Comparison of ENCODE assay signal across 15 cellular contexts in the genomic region with DNA sequence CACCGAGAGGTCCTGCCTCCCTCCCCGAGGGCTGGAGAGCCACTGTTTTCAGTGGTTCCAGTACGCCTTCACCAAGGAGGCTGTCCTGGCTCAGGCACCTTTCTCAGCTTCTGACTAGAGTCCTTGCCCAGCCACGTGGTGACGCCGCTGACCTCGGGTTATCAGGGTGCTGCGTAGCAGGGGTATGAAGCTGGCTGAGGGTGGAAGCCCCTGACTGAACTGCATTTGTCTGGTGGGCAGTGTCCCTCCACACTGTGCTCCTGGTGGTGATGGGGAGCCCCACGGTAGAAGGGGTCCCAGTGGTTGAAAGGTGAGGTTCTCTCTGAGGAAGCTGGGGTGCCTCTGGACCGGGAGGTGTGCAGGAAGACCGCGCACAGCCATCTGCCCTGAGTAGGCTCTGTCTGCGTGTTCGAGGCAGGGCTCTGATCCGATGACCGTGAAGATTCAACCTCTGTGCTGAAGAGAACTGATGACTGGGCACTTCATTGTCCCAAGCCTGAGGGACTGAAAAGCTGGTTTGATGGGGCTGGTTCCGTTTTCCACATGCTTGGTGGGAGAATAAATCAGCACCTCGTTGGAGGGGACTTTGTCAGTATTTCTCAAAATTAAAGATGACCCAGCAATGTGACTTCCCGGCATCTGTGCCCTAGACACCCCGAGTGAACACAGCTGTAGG. TPM values are rescaled to one million over a fixed set of nuclear protein-coding genes. Genes with fewer than 3 reads are reported as not detected.
A peak's percentile ranks its signal among the peaks of the same experiment; 100 is the strongest.
DNase-seq lines count a peak whose midpoint lies in the region; ATAC-seq and TF ChIP-seq lines count a peak whose summit lies in the region.
"Had no signal": no experiment of that assay in that cellular context is flagged by ENCODE, and none has a peak within 500 bp of the region (broad histone marks: within the 10 kb centered on the region; RNA-seq: fewer than 3 reads in every experiment).

No MANE protein-coding gene starts in this region.

- no peaks in the 10 kb centered on the region for H3K27me3 ChIP-seq in CD4-positive, alpha-beta memory T cell (ENCODE audit: insufficient read depth, low read length)
- H3K27me3 ChIP-seq in HL-60 (ENCODE audit: insufficient read depth, poor library complexity, severe bottlenecking) = no peaks in the 10 kb centered on the region

- H3K9me3 Mint-ChIP-seq in CD4-positive, alpha-beta memory T cell = no peaks in the 10 kb centered on the region
- no peaks in the 10 kb centered on the region for H3K9me3 Mint-ChIP-seq in activated T-helper 2 cell treated with anti-CD3 and anti-CD28 coated beads, Interferon-gamma antibody, Interleukin-2, Interleukin-4, amounts not matched to agents 10 μg/mL and 5 μg/mL and 100 μg/mL, durations not matched to agents 14 hours and 24 hours and 36 hours
- no peaks in the 10 kb centered on the region for H3K9me3 Mint-ChIP-seq in natural killer cell

- peak overlapping the region; percentile 71 to 98 (median 97) for H3K4me3 Mint-ChIP-seq in CD4-positive, alpha-beta memory T cell
- peak overlapping the region; percentile 76 for H3K4me3 Mint-ChIP-seq in activated T-helper 2 cell treated with anti-CD3 and anti-CD28 coated beads, Interferon-gamma antibody, Interleukin-2, Interleukin-4, amounts not matched to agents 10 μg/mL and 5 μg/mL and 100 μg/mL, durations not matched to agents 14 hours and 24 hours and 36 hours (ENCODE audit: low read depth)
- H3K4me3 Mint-ChIP-seq in natural killer cell = peak overlapping the region; percentile 47

- peak overlapping the region; percentile 90 to 99 (median 98) for H3K27ac Mint-ChIP-seq in CD4-positive, alpha-beta memory T cell
- peak overlapping the region; percentile 94 for H3K27ac Mint-ChIP-seq in activated T-helper 2 cell treated with anti-CD3 and anti-CD28 coated beads, Interferon-gamma antibody, Interleukin-2, Interleukin-4, amounts not matched to agents 10 μg/mL and 5 μg/mL and 100 μg/mL, durations not matched to agents 14 hours and 24 hours and 36 hours
- peak overlapping the region; percentile 69 to 71 for H3K27ac Mint-ChIP-seq in natural killer cell

- CTCF ChIA-PET in CD4-positive, alpha-beta memory T cell (lab: Charles Lee; ENCODE audit: partially characterized antibody) = interaction anchor here (1.0 kb wide), 1 partner anchor 154 kb away, joined by 3 read pairs; no protein-coding TSS in a partner anchor

- no peaks in the 10 kb centered on the region for H3K9me3 ChIP-seq in CD4-positive, alpha-beta memory T cell (ENCODE audit: control insufficient read depth in 1 of 2, low read length in 2 of 2)
- H3K9me3 ChIP-seq: heart right ventricle, suprapubic skin had no signal

- peaks cover 46 to 81% (median 56%) of the 10 kb centered on the region in 4 donors for H3K4me1 Mint-ChIP-seq in CD4-positive, alpha-beta memory T cell
- peaks cover 54% of the 10 kb centered on the region for H3K4me1 Mint-ChIP-seq in activated T-helper 2 cell treated with anti-CD3 and anti-CD28 coated beads, Interferon-gamma antibody, Interleukin-2, Interleukin-4, amounts not matched to agents 10 μg/mL and 5 μg/mL and 100 μg/mL, durations not matched to agents 14 hours and 24 hours and 36 hours (ENCODE audit: low read depth)
- H3K4me1 Mint-ChIP-seq in natural killer cell = peaks cover 65 to 70% of the 10 kb centered on the region in 2 donors

- H3K27ac ChIP-seq in CD4-positive, alpha-beta memory T cell (ENCODE audit: low read depth, low read length) = peak overlapping the region; percentile 52
- peak overlapping the region; percentile 73 for H3K27ac ChIP-seq in HL-60 (replicated peaks)
- H3K27ac ChIP-seq: coronary artery, suprapubic skin had no signal

- no peak for ATAC-seq in natural killer cell
- ATAC-seq: esophagus mucosa, heart right ventricle, left ventricle myocardium superior had no signal

- no peak for DNase-seq in CD4-positive, alpha-beta memory T cell
- DNase-seq in HL-60 (ENCODE audit: low read depth in 1 of 2, low spot score in 1 of 2) (no peak), natural killer cell (no peak), OCI-M2 (lab: John Stamatoyannopoulos, UW; ENCODE audit: unreplicated experiment) (no peak), NCI-H2107 (lab: John Stamatoyannopoulos, UW) (no peak), UCSD-AML1 (lab: John Stamatoyannopoulos, UW; ENCODE audit: unreplicated experiment) (no peak), NCI-H1436 (lab: John Stamatoyannopoulos, UW) (no peak)
- DNase-seq in activated T-helper 2 cell treated with anti-CD3 and anti-CD28 coated beads, Interferon-gamma antibody, Interleukin-2, Interleukin-4, amounts not matched to agents 10 μg/mL and 5 μg/mL and 100 μg/mL, durations not matched to agents 14 hours and 24 hours and 36 hours (ENCODE audit: low spot score) = no peak
- DNase-seq: heart right ventricle; left ventricle myocardium superior; NK-92 treated with Interleukin-12 subunit alpha and Interleukin-12 subunit beta, amount 100 ng/mL, for 24 hours; SW 1271 had no signal

- peaks cover 9% of the 10 kb centered on the region for H3K36me3 ChIP-seq in CD4-positive, alpha-beta memory T cell (ENCODE audit: insufficient read depth, low read length)

- intact Hi-C loops in CD4-positive, alpha-beta memory T cell (cut with micrococcal nuclease) = no loop called here
- intact Hi-C loops in activated T-helper 2 cell treated with anti-CD3 and anti-CD28 coated beads, Interferon-gamma antibody, Interleukin-2, Interleukin-4, amounts not matched to agents 10 μg/mL and 5 μg/mL and 100 μg/mL, durations not matched to agents 14 hours and 24 hours and 36 hours (cut with micrococcal nuclease) = loop anchor here (5.0 kb wide), 1 partner anchor 64 kb away; no protein-coding TSS in a partner anchor
- intact Hi-C loops in natural killer cell (cut with micrococcal nuclease) = loop anchor here (10.0 kb wide), 1 partner anchor 119 kb away; the partner anchor contains the start of gene ZNF778

- no peak overlapping the region for H3K4me3 ChIP-seq in CD4-positive, alpha-beta memory T cell (ENCODE audit: low read length in 2 of 2)
- no peak overlapping the region for H3K4me3 ChIP-seq in HL-60 (replicated peaks; ENCODE audit: insufficient read depth, low read length)
- H3K4me3 ChIP-seq: coronary artery, heart right ventricle, suprapubic skin had no signal

- H3K36me3 Mint-ChIP-seq in CD4-positive, alpha-beta memory T cell = peaks cover 16 to 24% of the 10 kb centered on the region in 2 donors
- peaks cover 41% of the 10 kb centered on the region for H3K36me3 Mint-ChIP-seq in activated T-helper 2 cell treated with anti-CD3 and anti-CD28 coated beads, Interferon-gamma antibody, Interleukin-2, Interleukin-4, amounts not matched to agents 10 μg/mL and 5 μg/mL and 100 μg/mL, durations not matched to agents 14 hours and 24 hours and 36 hours (ENCODE audit: low read depth)
- no peaks in the 10 kb centered on the region for H3K36me3 Mint-ChIP-seq in natural killer cell

- H3K4me1 ChIP-seq in CD4-positive, alpha-beta memory T cell (ENCODE audit: insufficient read depth, low read length) = peaks cover 62% of the 10 kb centered on the region

- TF ChIP-seq CTCF in HL-60 (IDR thresholded peaks at IDR 0.05; ENCODE audit: insufficient read depth, low read length) = no peak
- no peak for TF ChIP-seq CTCF in natural killer cell (IDR thresholded peaks at IDR 0.05)

- peaks cover 0 to 3% of the 10 kb centered on the region in 2 donors for H3K27me3 Mint-ChIP-seq in CD4-positive, alpha-beta memory T cell
- H3K27me3 Mint-ChIP-seq in activated T-helper 2 cell treated with anti-CD3 and anti-CD28 coated beads, Interferon-gamma antibody, Interleukin-2, Interleukin-4, amounts not matched to agents 10 μg/mL and 5 μg/mL and 100 μg/mL, durations not matched to agents 14 hours and 24 hours and 36 hours (ENCODE audit: low read depth) = peaks cover 8% of the 10 kb centered on the region
- H3K27me3 Mint-ChIP-seq in natural killer cell (ENCODE audit: low read depth in 2 of 2) = peaks cover 9 to 14% of the 10 kb centered on the region in 2 donors

- POLR2A ChIA-PET in CD4-positive, alpha-beta memory T cell (lab: Charles Lee; ENCODE audit: partially characterized antibody) = interaction anchor here (0.7 to 8.5 kb wide), 4 partner anchors 18 to 129 kb away, joined by 3 to 107 read pairs (median 3); no protein-coding TSS in a partner anchor

RNA-seq across cellular contexts. Expression of gene ACSF3, which starts 2.5 kb away (rescaled TPM):
- 10 to 100 TPM; 65.3 to 71.2 TPM for total RNA-seq in CD4-positive, alpha-beta memory T cell
- 10 to 100 TPM; 30.4 to 34.6 TPM for polyA plus RNA-seq in CD4-positive, alpha-beta memory T cell
- 36.3 and 39.8 TPM in 2 replicates for total RNA-seq in activated T-helper 2 cell treated with anti-CD3 and anti-CD28 coated beads, Interferon-gamma antibody, Interleukin-2, Interleukin-4, amounts not matched to agents 10 μg/mL and 5 μg/mL and 100 μg/mL, durations not matched to agents 14 hours and 24 hours and 36 hours
- total RNA-seq in natural killer cell = 10 to 100 TPM; 45.0 to 71.4 (median 51.6) TPM

Comparison
In these comparisons a context has a peak if more than half of its experiments do, and no peak if none do; other contexts are left out.
1. H3K4me3 Mint-ChIP-seq: peak in every context shown above with its lines; median percentile 97 in CD4-positive, alpha-beta memory T cell; 76 in activated T-helper 2 cell treated with anti-CD3 and anti-CD28 coated beads, Interferon-gamma antibody, Interleukin-2, Interleukin-4, amounts not matched to agents 10 μg/mL and 5 μg/mL and 100 μg/mL, durations not matched to agents 14 hours and 24 hours and 36 hours; 47 in natural killer cell.